Comparison of ENCODE assay signal across 8 cellular contexts in the genomic region with DNA sequence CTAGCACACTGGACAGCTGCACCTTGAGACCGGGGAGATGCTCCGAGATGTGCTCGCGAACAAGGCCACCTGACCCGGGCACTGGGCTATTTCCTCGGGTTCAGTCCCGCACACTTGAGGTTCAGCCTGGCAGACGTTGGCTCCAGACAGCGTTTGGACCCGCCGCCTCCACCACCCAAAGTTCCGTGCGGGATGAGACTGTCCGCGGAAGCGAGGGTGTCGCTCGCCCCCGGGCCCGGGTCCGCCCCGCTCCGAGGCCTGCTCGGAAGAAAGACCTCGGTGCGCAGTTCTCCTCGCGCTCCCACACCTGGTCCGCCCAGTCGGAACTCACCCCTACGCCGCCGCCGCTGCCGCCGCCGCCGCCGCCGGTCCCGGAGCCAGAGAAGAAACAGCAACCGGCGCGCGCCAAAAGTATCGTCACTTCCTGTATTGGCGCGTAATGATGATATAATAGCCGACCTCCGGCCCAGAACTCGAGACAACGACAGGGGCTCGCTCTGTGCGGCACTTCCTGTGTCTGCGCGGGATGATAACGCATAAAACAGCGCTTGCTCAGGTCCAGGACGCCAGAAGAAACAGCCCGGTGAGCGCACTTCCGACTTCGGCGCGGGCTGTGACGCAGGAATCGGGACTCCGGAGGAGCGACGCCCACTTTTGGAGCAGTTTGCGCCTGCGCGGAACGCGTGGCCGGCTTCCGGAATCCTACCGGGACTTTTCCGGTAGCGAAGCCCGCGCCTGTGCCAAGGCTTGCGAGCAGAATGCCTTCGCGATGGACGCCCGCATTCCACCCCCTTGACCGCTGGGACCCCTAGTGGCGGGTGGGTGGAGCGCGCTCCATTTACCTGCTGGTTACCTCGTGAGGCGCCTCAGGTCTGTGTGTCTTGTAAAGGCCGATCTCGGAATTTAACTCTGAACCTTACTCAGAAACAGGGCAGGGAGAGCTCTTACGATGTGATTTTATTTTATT. TPM values are rescaled to one million over a fixed set of nuclear protein-coding genes. Genes with fewer than 3 reads are reported as not detected.
DNase-seq lines count a peak whose midpoint lies in the region; FAIRE-seq and TF ChIP-seq lines count a peak whose summit lies in the region.
"Not testable (repeated sequence)": the region's sequence is repeated elsewhere in the genome, so short reads cannot be mapped to it uniquely, and the experiment has no call there.

A gene (minus strand): TSS at position 422 of the 967 bp plus-strand sequence. CDS start 1,519 bp downstream, outside the sequence.

- TF ChIP-seq CTCF in MM.1S (IDR thresholded peaks at IDR 0.05; ENCODE audit: low read length) = peak; percentile 27; the same call in 1 of the 2 replicates
- TF ChIP-seq CTCF in neural crest cell (conservative IDR thresholded peaks at IDR 0.05) = peak; percentile 54

- H3K9ac ChIP-seq in MM.1S (ENCODE audit: low read length) = peak within 1 kb of the TSS; percentile 83
- H3K9ac ChIP-seq in stomach smooth muscle (ENCODE audit: low read length in 2 of 2) = peak within 1 kb of the TSS; percentile 86 to 96

- H3K4me1 ChIP-seq in MM.1S (ENCODE audit: low read length); stomach smooth muscle (ENCODE audit: control insufficient read depth, insufficient read depth, low read length): not testable (repeated sequence)

- H3K4me2 ChIP-seq in MM.1S (ENCODE audit: low read depth, low read length) = peak within 1 kb of the TSS; percentile 29; the same call in 1 of the 2 replicates

- H3K27me3 Mint-ChIP-seq in neural crest cell (ENCODE audit: low read depth) = not testable (repeated sequence)

- H3K4me3 Mint-ChIP-seq in neural crest cell = peak within 1 kb of the TSS; percentile 99

- peak; percentile 92 for DNase-seq in HCEC 1CT
- DNase-seq in MM.1S = peak; percentile 97
- DNase-seq in SIG-M5 (lab: John Stamatoyannopoulos, UW) = peak; percentile 44
- DNase-seq in activated gamma-delta T cell (lab: John Stamatoyannopoulos, UW) = peak; percentile 94
- peak; percentile 96 for DNase-seq in fibroblast of the conjunctiva (ENCODE audit: low read depth)
- peak; percentile 82 for DNase-seq in neural crest cell (ENCODE audit: low read depth, low spot score)

- H3K27me3 ChIP-seq in MM.1S (replicated peaks; ENCODE audit: insufficient read depth, low read length); stomach smooth muscle (ENCODE audit: control insufficient read depth in 1 of 2, insufficient read depth in 2 of 2, low read length in 2 of 2): not testable (repeated sequence)

- not testable (repeated sequence) for H3K9me3 ChIP-seq in MM.1S (replicated peaks; ENCODE audit: insufficient read depth, low read length); stomach smooth muscle (ENCODE audit: control insufficient read depth in 2 of 2, low read length in 2 of 2)

- FAIRE-seq in G401.6 (lab: Jason Lieb, UNC) = peak; percentile 97

- H3K36me3 Mint-ChIP-seq in neural crest cell (ENCODE audit: low read depth) = not testable (repeated sequence)

- not testable (repeated sequence) for H3F3A ChIP-seq in MM.1S (ENCODE audit: insufficient read depth, low read length)

- not testable (repeated sequence) for H4K20me1 ChIP-seq in MM.1S (ENCODE audit: insufficient read depth, low read length)

- H3K27ac Mint-ChIP-seq in neural crest cell (ENCODE audit: unreplicated experiment) = peak within 1 kb of the TSS; percentile 100

- not testable (repeated sequence) for H3K36me3 ChIP-seq in MM.1S (replicated peaks; ENCODE audit: insufficient read depth, low read length)
- peaks cover 8 to 12% of the 10 kb centered on the region in 2 donors for H3K36me3 ChIP-seq in stomach smooth muscle (ENCODE audit: control insufficient read depth in 2 of 2, insufficient read depth in 2 of 2, low read length in 2 of 2)

- H3K4me3 ChIP-seq in MM.1S (ENCODE audit: low read length) = peak within 1 kb of the TSS; percentile 70
- peak within 1 kb of the TSS; percentile 69 to 74 for H3K4me3 ChIP-seq in stomach smooth muscle (ENCODE audit: low read length in 2 of 2)

- H3K27ac ChIP-seq in MM.1S (ENCODE audit: low read length) = peak within 1 kb of the TSS; percentile 97
- peak within 1 kb of the TSS; percentile 93 for H3K27ac ChIP-seq in stomach smooth muscle (ENCODE audit: low read length)

- not testable (repeated sequence) for H3K4me1 Mint-ChIP-seq in neural crest cell

- not testable (repeated sequence) for H3K9me2 ChIP-seq in MM.1S (replicated peaks; ENCODE audit: insufficient read depth, low read length)

- not testable (repeated sequence) for H3K9me3 Mint-ChIP-seq in neural crest cell

- peaks cover 20% of the 10 kb centered on the region for H3K79me2 ChIP-seq in MM.1S (ENCODE audit: low read length)

- H2AFZ ChIP-seq in MM.1S (ENCODE audit: low read length) = peak within 1 kb of the TSS; percentile 76

RNA-seq across cellular contexts. Expression of the gene that starts here (rescaled TPM):
- 32.1 and 34.1 TPM in 2 replicates for total RNA-seq in neural crest cell

Comparison
In these comparisons a context has a peak if more than half of its experiments do, and no peak if none do; other contexts are left out.
1. Peak in every context shown above with its lines: DNase-seq, H3K4me3 ChIP-seq and H3K27ac ChIP-seq.
2. DNase-seq: peak in every context shown above with its lines; median percentile 97 in MM.1S; 96 in fibroblast of the conjunctiva; 94 in activated gamma-delta T cell; 92 in HCEC 1CT; 82 in neural crest cell; 44 in SIG-M5.